ENCODE assay signal across 1 cellular context in genomic region chr1:56535949-56536348, GRCh38.
TF ChIP-seq lines count a peak whose summit lies in the region.

No MANE protein-coding gene starts in this region.

TF ChIP-seq in HepG2, 621 proteins besides CTCF, POLR2A, EP300 and RAD21 (continued from another document):
- no peak for TF ChIP-seq ELK4 (CRISPR knock-in tag; IDR thresholded peaks at IDR 0.05; ENCODE audit: borderline replicate concordance)
- TF ChIP-seq, protein P1, sequence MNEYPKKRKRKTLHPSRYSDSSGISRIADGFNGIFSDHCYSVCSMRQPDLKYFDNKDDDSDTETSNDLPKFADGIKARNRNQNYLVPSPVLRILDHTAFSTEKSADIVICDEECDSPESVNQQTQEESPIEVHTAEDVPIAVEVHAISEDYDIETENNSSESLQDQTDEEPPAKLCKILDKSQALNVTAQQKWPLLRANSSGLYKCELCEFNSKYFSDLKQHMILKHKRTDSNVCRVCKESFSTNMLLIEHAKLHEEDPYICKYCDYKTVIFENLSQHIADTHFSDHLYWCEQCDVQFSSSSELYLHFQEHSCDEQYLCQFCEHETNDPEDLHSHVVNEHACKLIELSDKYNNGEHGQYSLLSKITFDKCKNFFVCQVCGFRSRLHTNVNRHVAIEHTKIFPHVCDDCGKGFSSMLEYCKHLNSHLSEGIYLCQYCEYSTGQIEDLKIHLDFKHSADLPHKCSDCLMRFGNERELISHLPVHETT (CRISPR knock-in tag; conservative IDR thresholded peaks at IDR 0.05) = no peak
- TF ChIP-seq ZBTB43 (CRISPR knock-in tag; conservative IDR thresholded peaks at IDR 0.05) = no peak
- no peak for TF ChIP-seq MIXL1 (CRISPR knock-in tag; IDR thresholded peaks at IDR 0.05)
- no peak for TF ChIP-seq ZNF329 (CRISPR knock-in tag; IDR thresholded peaks at IDR 0.05; ENCODE audit: low read depth)
- no peak for TF ChIP-seq ZBTB38 (CRISPR knock-in tag; IDR thresholded peaks at IDR 0.05)
- TF ChIP-seq ZNF563 (CRISPR knock-in tag; IDR thresholded peaks at IDR 0.05) = no peak
- TF ChIP-seq SIN3A (IDR thresholded peaks at IDR 0.05; ENCODE audit: borderline replicate concordance, low read depth, low read length) = no peak
